ENCODE assay signal across 8 cellular contexts in the genomic region with DNA sequence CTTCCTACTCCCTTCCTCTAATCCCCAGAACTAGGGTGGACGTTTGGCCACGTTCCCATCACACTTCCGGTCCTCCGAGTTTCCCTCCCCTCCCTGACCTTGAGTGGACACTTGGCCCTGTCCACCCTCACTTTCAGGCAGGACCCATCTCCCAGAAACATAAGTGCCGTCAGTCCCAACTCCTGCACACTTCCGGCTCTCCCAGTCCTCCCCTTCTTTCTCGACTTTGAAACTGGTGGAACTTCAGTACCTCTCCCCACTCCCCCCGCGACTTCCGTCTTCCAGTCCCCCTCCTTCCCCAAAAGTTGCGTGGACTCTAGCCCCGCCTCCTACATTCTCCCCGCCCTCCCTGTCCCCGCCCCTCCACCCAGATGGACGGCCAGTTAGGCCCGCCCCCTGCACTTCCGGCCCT. TPM values are rescaled to one million over a fixed set of nuclear protein-coding genes. Genes with fewer than 3 reads are reported as not detected.
DNase-seq lines count a peak whose midpoint lies in the region; ATAC-seq and TF ChIP-seq lines count a peak whose summit lies in the region.

No MANE protein-coding gene starts in this region.

- no peak overlapping the region for H2BK5ac ChIP-seq in H9 (ENCODE audit: insufficient read length, low read length)

- TF ChIP-seq CTCF in AG10803 (conservative IDR thresholded peaks at IDR 0.05; ENCODE audit: low read length) (no peak), H9 (conservative IDR thresholded peaks at IDR 0.05) (no peak), osteoblast (IDR thresholded peaks at IDR 0.05; ENCODE audit: extremely low read depth, low read depth, low read length) (no peak)

- no peaks in the 10 kb centered on the region for H3K27me3 Mint-ChIP-seq in H9 (ENCODE audit: low read depth)

- peaks cover 4 to 11% of the 10 kb centered on the region in 2 experiments for H3K4me1 Mint-ChIP-seq in H9

- no peak overlapping the region for H3K4ac ChIP-seq in H9 (ENCODE audit: low read depth, low read length)

- H2BK15ac ChIP-seq in H9 (ENCODE audit: low read depth, low read length): no peak overlapping the region

- peak overlapping the region; percentile 42 for H3K4me2 ChIP-seq in H9 (ENCODE audit: insufficient read depth, insufficient read length, low read length)
- H3K4me2 ChIP-seq in osteoblast (ENCODE audit: insufficient read depth, low read length): peak overlapping the region; percentile 80

- H3K4me3 Mint-ChIP-seq in H9: peak overlapping the region; percentile 90 to 92

- H2BK120ac ChIP-seq in H9 (ENCODE audit: low read depth, low read length, poor library complexity, severe bottlenecking): no peak overlapping the region

- peak overlapping the region; percentile 64 to 99 (median 86); a peak in 4 of 7 replicates for H3K27ac Mint-ChIP-seq in H9

- H3K27me3 ChIP-seq in H9 (ENCODE audit: insufficient read depth, low read length) (no peaks in the 10 kb centered on the region), osteoblast (ENCODE audit: insufficient read depth, low read length) (no peaks in the 10 kb centered on the region)

- H4K5ac ChIP-seq in H9 (ENCODE audit: insufficient read length, low read depth, low read length): no peak overlapping the region

- H2BK20ac ChIP-seq in H9 (ENCODE audit: low read depth, low read length, poor library complexity, severe bottlenecking): no peak overlapping the region

- no peak overlapping the region for H3K14ac ChIP-seq in H9 (ENCODE audit: insufficient read depth, low read length)

- no peaks in the 10 kb centered on the region for H3K79me1 ChIP-seq in H9 (ENCODE audit: insufficient read depth, low read depth, low read length, poor library complexity, severe bottlenecking)

- H4K20me1 ChIP-seq in H9 (ENCODE audit: control insufficient read depth, insufficient read depth, insufficient read length) (no peaks in the 10 kb centered on the region), osteoblast (ENCODE audit: insufficient read depth, low read length) (no peaks in the 10 kb centered on the region)

- H3K4me3 ChIP-seq in AG10803 (ENCODE audit: low read length): peak overlapping the region; percentile 86
- peak overlapping the region; percentile 99 for H3K4me3 ChIP-seq in osteoblast (ENCODE audit: insufficient read depth, low read length)

- peaks cover 4% of the 10 kb centered on the region for H3K23me2 ChIP-seq in H9 (ENCODE audit: insufficient read length, low read depth, low read length, poor library complexity, severe bottlenecking)

- no peaks in the 10 kb centered on the region for H3K4me1 ChIP-seq in H9 (ENCODE audit: insufficient read depth, low read length)
- H3K4me1 ChIP-seq in osteoblast (ENCODE audit: insufficient read depth, low read length): peaks cover 3% of the 10 kb centered on the region

- no peak overlapping the region for H2AFZ ChIP-seq in H9 (ENCODE audit: low read length)
- peak overlapping the region; percentile 70 for H2AFZ ChIP-seq in osteoblast (ENCODE audit: low read length)

- no peak overlapping the region for H3K23ac ChIP-seq in H9 (ENCODE audit: insufficient read length, low read depth, low read length)

- peak overlapping the region; percentile 23 for H4K8ac ChIP-seq in H9 (replicated peaks; ENCODE audit: insufficient read length, low read depth, low read length)

- no peak overlapping the region for H3K56ac ChIP-seq in H9 (ENCODE audit: insufficient read length, low read depth, low read length)

- H3K27ac ChIP-seq in H9 (ENCODE audit: insufficient read length, low read depth, low read length): no peak overlapping the region
- peak overlapping the region; percentile 98 for H3K27ac ChIP-seq in osteoblast (ENCODE audit: low read depth, low read length)

- no peak overlapping the region for H3T11ph ChIP-seq in H9 (ENCODE audit: low read length)

- H2BK12ac ChIP-seq in H9 (ENCODE audit: insufficient read length, low read depth, low read length): no peak overlapping the region

- H3K9ac ChIP-seq in H9 (ENCODE audit: extremely low read depth, insufficient read length, low read length): no peak overlapping the region

- H3K79me2 ChIP-seq in H9 (ENCODE audit: insufficient read depth, low read length): peaks cover 2% of the 10 kb centered on the region; the same call in 1 of the 2 replicates
- H3K79me2 ChIP-seq in osteoblast (ENCODE audit: insufficient read depth, low read length): peaks cover 55% of the 10 kb centered on the region

- no peak for ATAC-seq in GM21576 (IDR thresholded peaks at IDR 0.05; ENCODE audit: unreplicated experiment)

- peaks cover 47 to 65% (median 61%) of the 10 kb centered on the region in 3 experiments for H3K36me3 Mint-ChIP-seq in H9 (ENCODE audit: insufficient read depth in 1 of 3, low read depth in 3 of 3)

- H2AK5ac ChIP-seq in H9 (ENCODE audit: insufficient read length, low read length): no peak overlapping the region

- H3K9me3 Mint-ChIP-seq in H9: peaks cover 56 to 82% of the 10 kb centered on the region in 2 experiments

- WGBS in H9 (ENCODE audit: extremely low coverage, insufficient read length, low lambda C conversion rate): no CpG with 5 or more reads among the region's 17 CpGs

- no peak for DNase-seq in AG10803 (ENCODE audit: low read depth)
- no peak for DNase-seq in H9
- peak; percentile 94 for DNase-seq in UCSD-AML1 (lab: John Stamatoyannopoulos, UW; ENCODE audit: unreplicated experiment)
- DNase-seq in effector CD8-positive, alpha-beta T cell (lab: John Stamatoyannopoulos, UW): peak; percentile 73
- DNase-seq in osteoblast (ENCODE audit: insufficient read length, low spot score, missing footprints): no peak
- no peak for DNase-seq in EL
- DNase-seq in NCI-H774 (lab: John Stamatoyannopoulos, UW): no peak

- H3K18ac ChIP-seq in H9 (ENCODE audit: insufficient read length, low read depth, low read length): no peak overlapping the region

- no peak overlapping the region for H4K91ac ChIP-seq in H9 (ENCODE audit: insufficient read length, low read depth, low read length)

- H3K9me3 ChIP-seq in H9 (ENCODE audit: control insufficient read depth, low read depth, low read length) (peaks cover 46% of the 10 kb centered on the region), osteoblast (ENCODE audit: low read depth, low read length) (peaks cover 43% of the 10 kb centered on the region)

- H3K36me3 ChIP-seq in osteoblast (ENCODE audit: insufficient read depth, low read length): peaks cover 36% of the 10 kb centered on the region

RNA-seq across cellular contexts. Expression of gene ZNF274, which starts 0.3 kb away (rescaled TPM):
- 27.0 and 28.7 TPM in 2 replicates for total RNA-seq in H9 (2021)
- 10.9 and 11.2 TPM in 2 replicates for total RNA-seq in osteoblast

RNA-seq across cellular contexts. Expression of gene ZNF329, which starts 32.0 kb away (rescaled TPM):
- 11.8 and 12.1 TPM in 2 replicates for total RNA-seq in H9 (2021)
- 11.9 and 12.7 TPM in 2 replicates for total RNA-seq in osteoblast

RNA-seq across cellular contexts. Expression of gene ZNF544, which starts 46.1 kb away (rescaled TPM):
- total RNA-seq in H9 (2021) (97.2 and 97.6 TPM in 2 replicates), osteoblast (22.1 and 32.9 TPM in 2 replicates)

Comparison
In these comparisons a context has a peak if more than half of its experiments do, and no peak if none do; other contexts are left out.
1. DNase-seq: peak in UCSD-AML1 (single experiment) and effector CD8-positive, alpha-beta T cell (single experiment); none in AG10803 (single experiment), H9 (single experiment), osteoblast (single experiment), EL (single experiment) and NCI-H774 (single experiment).